In genomic region chr4:53455766-53456165, GRCh38 we compare ENCODE assay signal across 14 cellular contexts.
DNase-seq lines count a peak whose midpoint lies in the region; ATAC-seq, FAIRE-seq and TF ChIP-seq lines count a peak whose summit lies in the region.
"Had no signal": no experiment of that assay in that cellular context is flagged by ENCODE, and none has a peak within 500 bp of the region (broad histone marks: within the 10 kb centered on the region; RNA-seq: fewer than 3 reads in every experiment).

No MANE protein-coding gene starts in this region.

- FAIRE-seq in bronchial epithelial cell (lab: Jason Lieb, UNC): no peak

- CTCF ChIA-PET in Caco-2 (lab: Charles Lee): no interaction called here

- no peak overlapping the region for H3K27ac ChIP-seq in right lobe of liver

- POLR2A ChIA-PET in Caco-2 (lab: Charles Lee): no interaction called here

- BruUV-seq in Caco-2 (replicated peaks; lab: Mats Ljungman, UMichigan): no TSS peak

- H3K9me3 ChIP-seq in Caco-2 (no peaks in the 10 kb centered on the region), right lobe of liver (no peaks in the 10 kb centered on the region)

- H3K4me1 ChIP-seq in Caco-2: peaks cover 43% of the 10 kb centered on the region
- H3K4me1 ChIP-seq in right lobe of liver: peaks cover 0 to 12% (median 0%) of the 10 kb centered on the region in 4 donors

- ATAC-seq in right lobe of liver: peak in 3 of 4 donors; percentile 53 to 63 (median 61)
- ATAC-seq: Panc1 had no signal

- no peak for TF ChIP-seq POLR2A in right lobe of liver (IDR thresholded peaks at IDR 0.05)

- no peaks in the 10 kb centered on the region for H3K27me3 Mint-ChIP-seq in Caco-2 (ENCODE audit: insufficient read depth, unreplicated experiment)
- H3K27me3 Mint-ChIP-seq: CD4-positive, CD25-positive, alpha-beta regulatory T cell had no signal

- H3K36me3 ChIP-seq in Caco-2 (ENCODE audit: control insufficient read depth, insufficient read depth, low read length) (peaks cover 1% of the 10 kb centered on the region; the same call in 1 of the 2 replicates), bronchial epithelial cell (ENCODE audit: control insufficient read depth, insufficient read depth, low read length) (peaks cover 3% of the 10 kb centered on the region), right lobe of liver (peaks cover 0 to 27% (median 9%) of the 10 kb centered on the region in 4 donors)

- intact Hi-C loops in Caco-2 (cut with micrococcal nuclease; ENCODE audit: unreplicated experiment) (loop anchor here (5.0 to 10.0 kb wide), 2 partner anchors 268 to 441 kb away; no protein-coding TSS in a partner anchor), right lobe of liver (cut with DNase I) (no loop called here)

- no peak overlapping the region for H3K27ac Mint-ChIP-seq in Caco-2 (ENCODE audit: unreplicated experiment)

- peak; percentile 22 to 44 for DNase-seq in Caco-2
- peak; percentile 94 for DNase-seq in LNCaP clone FGC (ENCODE audit: low read depth)
- DNase-seq in bronchial epithelial cell (ENCODE audit: low read depth): peak; percentile 55
- DNase-seq in right lobe of liver: no peak
- no peak for DNase-seq in NCI-H187 (lab: John Stamatoyannopoulos, UW)
- no peak for DNase-seq in superior temporal gyrus (ENCODE audit: extremely low spot score)
- no peak for DNase-seq in activated naive CD4-positive, alpha-beta T cell (lab: John Stamatoyannopoulos, UW)
- DNase-seq: CD4-positive, CD25-positive, alpha-beta regulatory T cell; H9; NCI-H146; NCI-H2107; NCI-H226; NCI-H774 had no signal

- H3K4me3 Mint-ChIP-seq in Caco-2 (ENCODE audit: unreplicated experiment): no peak overlapping the region
- H3K4me3 Mint-ChIP-seq: CD4-positive, CD25-positive, alpha-beta regulatory T cell; H9 had no signal

- TF ChIP-seq CTCF in Caco-2 (IDR thresholded peaks at IDR 0.05; ENCODE audit: insufficient read depth in 1 of 2, low read depth in 1 of 2, low read length in 1 of 2, severe bottlenecking in 1 of 2, unreplicated experiment in 1 of 2): no peak
- no peak for TF ChIP-seq CTCF in LNCaP clone FGC (IDR thresholded peaks at IDR 0.05; ENCODE audit: control insufficient read depth, extremely low read depth, insufficient read depth)
- TF ChIP-seq CTCF in bronchial epithelial cell (IDR thresholded peaks at IDR 0.05; ENCODE audit: insufficient read depth, low read length, severe bottlenecking): no peak
- TF ChIP-seq CTCF in right lobe of liver (IDR thresholded peaks at IDR 0.05): no peak

- no peak overlapping the region for H3K4me3 ChIP-seq in Caco-2 (ENCODE audit: low read depth, low read length)
- H3K4me3 ChIP-seq in LNCaP clone FGC (ENCODE audit: low read depth, low read length): no peak overlapping the region
- H3K4me3 ChIP-seq in bronchial epithelial cell (ENCODE audit: low read depth, low read length): no peak overlapping the region
- no peak overlapping the region for H3K4me3 ChIP-seq in right lobe of liver

- peaks cover 44% of the 10 kb centered on the region for H3K36me3 Mint-ChIP-seq in Caco-2 (ENCODE audit: insufficient read depth, unreplicated experiment)

- H3K27me3 ChIP-seq in Caco-2 (replicated peaks; ENCODE audit: control insufficient read depth, insufficient read depth, low read length) (no peaks in the 10 kb centered on the region), bronchial epithelial cell (ENCODE audit: control insufficient read depth, insufficient read depth, low read length) (no peaks in the 10 kb centered on the region), right lobe of liver (no peaks in the 10 kb centered on the region)

- peaks cover 14% of the 10 kb centered on the region for H3K4me1 Mint-ChIP-seq in Caco-2 (ENCODE audit: low read depth, unreplicated experiment)

- H3K9me3 Mint-ChIP-seq in Caco-2 (ENCODE audit: unreplicated experiment): no peaks in the 10 kb centered on the region
- H3K9me3 Mint-ChIP-seq: CD4-positive, CD25-positive, alpha-beta regulatory T cell; H9 had no signal

- 76% methylated on average over 3 of the region's 3 CpGs for WGBS in right lobe of liver (ENCODE audit: insufficient coverage, low coverage, low lambda C conversion rate, missing lambda C conversion rate)

Comparison
In these comparisons a context has a peak if more than half of its experiments do, and no peak if none do; other contexts are left out.
1. DNase-seq: peak in Caco-2 (2 of 2), LNCaP clone FGC (single experiment) and bronchial epithelial cell (single experiment); none in right lobe of liver (0 of 3), NCI-H187 (0 of 2), superior temporal gyrus (single experiment) and activated naive CD4-positive, alpha-beta T cell (0 of 4).